Comparison of ENCODE assay signal across 1 cellular context in genomic region chr16:23145186-23145585, GRCh38.
TF ChIP-seq lines count a peak whose summit lies in the region.

No MANE protein-coding gene starts in this region.

TF ChIP-seq in H1, 55 proteins besides CTCF, POLR2A, EP300 and RAD21:
- no peak for TF ChIP-seq FOSL1 (IDR thresholded peaks at IDR 0.05; ENCODE audit: insufficient read depth, low read depth, low read length)
- no peak for TF ChIP-seq HDAC6 (IDR thresholded peaks at IDR 0.05; ENCODE audit: low read depth, low read length)
- TF ChIP-seq BACH1 (IDR thresholded peaks at IDR 0.05; ENCODE audit: low read length): peak; percentile 43; the same call in 1 of the 2 replicates
- no peak for TF ChIP-seq CHD1 (IDR thresholded peaks at IDR 0.05; ENCODE audit: low read depth, low read length)
- no peak for TF ChIP-seq MAX (IDR thresholded peaks at IDR 0.05)
- TF ChIP-seq NANOG (IDR thresholded peaks at IDR 0.05; ENCODE audit: insufficient read depth, low read depth, low read length, poor library complexity, severe bottlenecking): no peak
